11 cellular contexts compared by ENCODE assay signal in the genomic region with DNA sequence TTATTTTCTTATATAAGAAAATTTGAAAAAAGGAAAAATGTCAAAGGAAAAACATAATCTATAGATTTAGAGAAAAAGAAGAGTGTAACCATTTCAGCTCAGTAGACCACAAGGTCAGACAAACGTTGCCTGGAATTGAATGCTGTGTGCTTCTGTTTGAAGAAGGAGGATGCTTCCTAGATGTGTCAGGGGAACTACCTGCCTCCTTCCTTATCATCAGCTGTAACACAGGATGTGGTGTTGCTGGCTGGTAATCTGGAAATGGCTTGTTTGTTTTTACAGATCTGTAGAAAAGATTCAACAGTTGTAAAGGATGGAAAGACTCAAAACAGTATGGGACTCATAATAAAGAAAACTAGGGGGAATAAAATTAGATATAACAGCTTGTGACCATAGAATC.
A peak's percentile ranks its signal among the peaks of the same experiment; 100 is the strongest.
DNase-seq lines count a peak whose midpoint lies in the region; ATAC-seq and TF ChIP-seq lines count a peak whose summit lies in the region.
"Had no signal": no experiment of that assay in that cellular context is flagged by ENCODE, and none has a peak within 500 bp of the region (broad histone marks: within the 10 kb centered on the region; RNA-seq: fewer than 3 reads in every experiment).

No MANE protein-coding gene starts in this region.

- no peaks in the 10 kb centered on the region for H3K27me3 Mint-ChIP-seq in activated T-cell treated with anti-CD3 and anti-CD28 coated beads, Interleukin-2, amount 50 U/mL, for 4 hours (ENCODE audit: low read depth)

- in situ Hi-C loops in astrocyte of the spinal cord (cut with HindIII; ENCODE audit: low sequenced_read_pairs): no loop called here

- H3K4me1 Mint-ChIP-seq in activated T-cell treated with anti-CD3 and anti-CD28 coated beads, Interleukin-2, amount 50 U/mL, for 4 hours (ENCODE audit: low read depth): no peaks in the 10 kb centered on the region

- H3K4me3 Mint-ChIP-seq in activated T-cell treated with anti-CD3 and anti-CD28 coated beads, Interleukin-2, amount 50 U/mL, for 4 hours: no peak overlapping the region

- H3K9me3 Mint-ChIP-seq in activated T-cell treated with anti-CD3 and anti-CD28 coated beads, Interleukin-2, amount 50 U/mL, for 4 hours: peaks cover 2% of the 10 kb centered on the region

- peak; percentile 9 for DNase-seq in GM10248 (ENCODE audit: extremely low spot score)
- peak; percentile 41 for DNase-seq in astrocyte of the spinal cord (ENCODE audit: low read depth, low spot score)
- no peak for DNase-seq in MV-4-11 (lab: John Stamatoyannopoulos, UW)
- DNase-seq in activated T-cell treated with anti-CD3 and anti-CD28 coated beads, Interleukin-2, amount 50 U/mL, for 4 hours: no peak
- DNase-seq in pons (ENCODE audit: low spot score): no peak
- DNase-seq: activated CD4-positive, alpha-beta T cell treated with anti-CD3 and anti-CD28 coated beads for 4 hours; gastrocnemius medialis had no signal

- H3K4me3 ChIP-seq in astrocyte of the spinal cord (ENCODE audit: low read depth, low read length): no peak overlapping the region
- H3K4me3 ChIP-seq: BLaER1 treated with 17β-estradiol and CSF1 and Interleukin-3, amounts not matched to agents 10 nM and 100 nM; gastrocnemius medialis had no signal

- TF ChIP-seq CTCF in GM10248 (IDR thresholded peaks at IDR 0.05; ENCODE audit: control extremely low read depth, extremely low read depth, low read depth, missing control alignments) (no peak), astrocyte of the spinal cord (IDR thresholded peaks at IDR 0.05; ENCODE audit: low read depth, low read length) (no peak)

- POLR2A ChIA-PET in GM10248 (lab: Yijun Ruan, JAX): no interaction called here

- CTCF ChIA-PET in GM10248 (lab: Yijun Ruan, JAX): interaction anchor here (1.0 to 2.3 kb wide), 6 partner anchors 9 to 28 kb away, joined by 3 to 5 read pairs (median 4); no protein-coding TSS in a partner anchor

- peak; percentile 67 for ATAC-seq in GM19467 (IDR thresholded peaks at IDR 0.05; ENCODE audit: unreplicated experiment)
- peak; percentile 93 for ATAC-seq in HG03196 (IDR thresholded peaks at IDR 0.05; ENCODE audit: unreplicated experiment)
- no peak for ATAC-seq in activated T-cell treated with anti-CD3 and anti-CD28 coated beads, Interleukin-2, amount 50 U/mL, for 4 hours
- ATAC-seq in HG02840 (IDR thresholded peaks at IDR 0.05; ENCODE audit: low FRiP score, unreplicated experiment): no peak
- ATAC-seq: gastrocnemius medialis had no signal

- no peaks in the 10 kb centered on the region for H3K36me3 Mint-ChIP-seq in activated T-cell treated with anti-CD3 and anti-CD28 coated beads, Interleukin-2, amount 50 U/mL, for 4 hours (ENCODE audit: insufficient read depth)

Comparison
In these comparisons a context has a peak if more than half of its experiments do, and no peak if none do; other contexts are left out.
1. DNase-seq: peak in GM10248 (single experiment) and astrocyte of the spinal cord (single experiment); none in MV-4-11 (single experiment), activated T-cell treated with anti-CD3 and anti-CD28 coated beads, Interleukin-2, amount 50 U/mL, for 4 hours (single experiment) and pons (single experiment).
2. ATAC-seq: peak in GM19467 (single experiment) and HG03196 (single experiment); none in activated T-cell treated with anti-CD3 and anti-CD28 coated beads, Interleukin-2, amount 50 U/mL, for 4 hours (0 of 2) and HG02840 (single experiment).